ENCODE assay signal across 27 cellular contexts in the genomic region with DNA sequence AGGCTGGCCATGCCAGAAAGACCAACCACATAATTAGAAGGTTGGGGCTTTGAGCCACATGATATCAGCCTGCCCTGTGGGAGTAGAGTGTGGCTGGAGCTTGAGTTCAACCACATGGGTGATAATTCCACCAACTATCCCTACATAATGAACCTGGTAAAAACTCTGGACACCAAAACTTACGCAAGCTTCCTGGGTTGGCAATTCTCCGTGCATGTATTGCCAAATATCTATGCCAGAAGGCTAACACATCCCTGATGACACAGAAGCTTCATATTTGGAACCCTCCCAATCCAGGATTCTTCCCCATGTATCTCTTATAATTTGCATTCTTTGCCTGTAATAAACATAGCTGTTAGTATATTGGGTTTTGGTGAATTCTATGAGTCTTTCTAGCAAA.
A peak's percentile ranks its signal among the peaks of the same experiment; 100 is the strongest.
DNase-seq lines count a peak whose midpoint lies in the region; ATAC-seq and TF ChIP-seq lines count a peak whose summit lies in the region.
"Had no signal": no experiment of that assay in that cellular context is flagged by ENCODE, and none has a peak within 500 bp of the region (broad histone marks: within the 10 kb centered on the region; RNA-seq: fewer than 3 reads in every experiment).

No MANE protein-coding gene starts in this region.

- H3K27ac ChIP-seq in coronary artery = no peak overlapping the region
- H3K27ac ChIP-seq: C4-2B, colonic mucosa, esophagus squamous epithelium, neural progenitor cell, SK-N-MC, testis, uterus, WERI-Rb-1 had no signal

- no peak for TF ChIP-seq CTCF in MCF 10A (IDR thresholded peaks at IDR 0.05; ENCODE audit: unreplicated experiment)
- no peak for TF ChIP-seq CTCF in fibroblast of villous mesenchyme (IDR thresholded peaks at IDR 0.05; ENCODE audit: insufficient read depth, low read depth, low read length)
- no peak for TF ChIP-seq CTCF in coronary artery (IDR thresholded peaks at IDR 0.05)

- intact Hi-C loops in MCF 10A (cut with micrococcal nuclease) = no loop called here

- no peak overlapping the region for H3K27ac Mint-ChIP-seq in MCF 10A (ENCODE audit: low read depth, unreplicated experiment)
- H3K27ac Mint-ChIP-seq: activated naive CD8-positive, alpha-beta T cell; activated T-helper 2 cell treated with anti-CD3 and anti-CD28 coated beads, Interferon-gamma antibody, Interleukin-2, Interleukin-4, amounts not matched to agents 10 μg/mL and 5 μg/mL and 100 μg/mL, durations not matched to agents 14 hours and 24 hours and 36 hours; neural progenitor cell; progenitor cell of endocrine pancreas had no signal

- no peak overlapping the region for H3K4me3 Mint-ChIP-seq in MCF 10A (ENCODE audit: unreplicated experiment)
- H3K4me3 Mint-ChIP-seq: activated naive CD8-positive, alpha-beta T cell; brain; neural progenitor cell had no signal

- CTCF ChIA-PET in MCF 10A (lab: Yijun Ruan, JAX) = interaction anchor here (0.5 kb wide), 1 partner anchor 51 kb away, joined by 3 read pairs; no protein-coding TSS in a partner anchor

- peaks cover 44% of the 10 kb centered on the region for H3K27me3 Mint-ChIP-seq in MCF 10A (ENCODE audit: insufficient read depth, unreplicated experiment)
- H3K27me3 Mint-ChIP-seq: activated naive CD8-positive, alpha-beta T cell; brain; progenitor cell of endocrine pancreas had no signal

- POLR2A ChIA-PET in MCF 10A (lab: Yijun Ruan, JAX) = interaction anchor here (0.5 to 1.0 kb wide), 3 partner anchors 10 to 195 kb away, joined by 3 to 4 read pairs (median 3); no protein-coding TSS in a partner anchor

- no peak overlapping the region for H3K4me3 ChIP-seq in fibroblast of villous mesenchyme (ENCODE audit: low read depth, low read length)
- no peak overlapping the region for H3K4me3 ChIP-seq in coronary artery
- H3K4me3 ChIP-seq: colonic mucosa, esophagus squamous epithelium, neural progenitor cell, SK-N-MC, testis, uterus had no signal

- no peaks in the 10 kb centered on the region for H3K9me3 Mint-ChIP-seq in MCF 10A (ENCODE audit: unreplicated experiment)
- H3K9me3 Mint-ChIP-seq: activated T-helper 2 cell treated with anti-CD3 and anti-CD28 coated beads, Interferon-gamma antibody, Interleukin-2, Interleukin-4, amounts not matched to agents 10 μg/mL and 5 μg/mL and 100 μg/mL, durations not matched to agents 14 hours and 24 hours and 36 hours had no signal

- no peak for ATAC-seq in HG03025 (IDR thresholded peaks at IDR 0.05; ENCODE audit: low FRiP score, unreplicated experiment)
- ATAC-seq: HCT116 had no signal

- no TSS peak for BruUV-seq in MCF 10A (replicated peaks; lab: Mats Ljungman, UMichigan)

- H3K36me3 Mint-ChIP-seq in MCF 10A (ENCODE audit: insufficient read depth, unreplicated experiment) = no peaks in the 10 kb centered on the region
- H3K36me3 Mint-ChIP-seq: activated naive CD8-positive, alpha-beta T cell; brain; neural progenitor cell had no signal

- DNase-seq in AG20443 (ENCODE audit: low spot score) = peak; percentile 68
- DNase-seq in LHCN-M2 (ENCODE audit: low read depth) = peak; percentile 34
- DNase-seq in MCF 10A (ENCODE audit: unreplicated experiment) = peak; percentile 92
- peak; percentile 6 for DNase-seq in fibroblast of villous mesenchyme (ENCODE audit: low read depth)
- DNase-seq in NCI-H187 (lab: John Stamatoyannopoulos, UW) = no peak
- DNase-seq in coronary artery (ENCODE audit: low spot score) = no peak
- no peak for DNase-seq in NCI-H2029 (lab: John Stamatoyannopoulos, UW)
- DNase-seq: activated CD4-positive, alpha-beta T cell treated with anti-CD3 and anti-CD28 coated beads, Interleukin-2, amount 50 U/mL, for 48 hours; activated CD8-positive, alpha-beta memory T cell treated with anti-CD3 and anti-CD28 coated beads, Interleukin-2, amount 50 U/mL, for 48 hours; colonic mucosa; esophagus squamous epithelium; KG1; NCI-H1105; NCI-H524 treated with DMSO at 0.1 percent for 48 hours; stimulated activated CD4-positive, alpha-beta T cell treated with anti-CD3 and anti-CD28 coated beads, Interleukin-1b, Interleukin-23, amount 100 ng/mL, for 48 hours; testis; uterus; WERI-Rb-1 had no signal

- H3K4me1 Mint-ChIP-seq in MCF 10A (ENCODE audit: insufficient read depth, unreplicated experiment) = peaks cover 7% of the 10 kb centered on the region
- H3K4me1 Mint-ChIP-seq: brain had no signal

Comparison
In these comparisons a context has a peak if more than half of its experiments do, and no peak if none do; other contexts are left out.
1. DNase-seq: peak in AG20443 (single experiment), LHCN-M2 (single experiment), MCF 10A (single experiment) and fibroblast of villous mesenchyme (single experiment); none in NCI-H187 (0 of 2), coronary artery (single experiment) and NCI-H2029 (single experiment).